27 cellular contexts compared by ENCODE assay signal in the genomic region with DNA sequence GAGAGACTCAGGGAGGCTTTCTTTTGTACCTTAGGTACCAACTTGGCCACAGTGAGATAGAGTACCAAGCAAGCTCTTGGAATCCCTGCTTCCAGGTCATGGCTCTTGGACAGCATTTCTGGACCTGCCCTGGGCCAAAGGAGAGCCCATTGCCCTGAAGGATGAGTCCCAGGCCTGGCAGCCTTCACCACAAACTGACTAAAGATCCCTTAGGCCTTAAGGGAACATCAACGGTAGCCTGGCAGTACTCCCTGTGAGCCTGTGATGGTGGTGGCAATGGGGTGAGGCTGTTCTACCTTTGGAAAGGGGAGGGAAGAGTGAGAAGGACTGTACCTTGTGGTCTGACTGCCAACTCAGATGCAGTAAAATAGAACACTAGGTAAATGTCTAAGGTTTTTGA.
"Had no signal": no experiment of that assay in that cellular context is flagged by ENCODE, and none has a peak within 500 bp of the region (broad histone marks: within the 10 kb centered on the region; RNA-seq: fewer than 3 reads in every experiment).

No MANE protein-coding gene starts in this region.

- DNase-seq: naive thymus-derived CD4-positive, alpha-beta T cell; natural killer cell; occipital lobe; ovary; posterior cingulate gyrus; psoas muscle; right cardiac atrium; right lobe of liver; sigmoid colon; small intestine; stimulated activated CD4-positive, alpha-beta T cell treated with anti-CD3 and anti-CD28 coated beads, Interleukin-15, amount 100 ng/mL, for 24 hours; stimulated activated CD4-positive, alpha-beta T cell treated with anti-CD3 and anti-CD28 coated beads, Interleukin-2, amount 100 ng/mL, for 24 hours; stimulated activated CD4-positive, alpha-beta T cell treated with anti-CD3 and anti-CD28 coated beads, Interleukin-2, amount 100 ng/mL, for 48 hours; stimulated activated CD4-positive, alpha-beta T cell treated with anti-CD3 and anti-CD28 coated beads, Interleukin-4, amount 100 ng/mL, for 4 hours; stimulated activated CD8-positive, alpha-beta memory T cell treated with anti-CD3 and anti-CD28 coated beads, Interleukin-4, amount 100 ng/mL, for 48 hours; stimulated activated naive CD4-positive, alpha-beta T cell; stimulated activated naive CD8-positive, alpha-beta T cell treated with anti-CD3 and anti-CD28 coated beads, Interleukin-15, amount 100 ng/mL, for 72 hours; stimulated activated naive CD8-positive, alpha-beta T cell treated with anti-CD3 and anti-CD28 coated beads, Interleukin-15, Interleukin-2, amounts not matched to agents 100 U/mL and 50 U/mL, for 24 hours; substantia nigra; testis; tibial artery; transverse colon; upper lobe of left lung had no signal

- H2AFZ ChIP-seq: neural progenitor cell, parathyroid adenoma had no signal

- H3K27me3 ChIP-seq: neural progenitor cell, ovary, right lobe of liver, sigmoid colon, suprapubic skin, testis, tibial artery, transverse colon, upper lobe of left lung had no signal

- H3K36me3 ChIP-seq: neural progenitor cell, ovary, right lobe of liver, sigmoid colon, suprapubic skin, tibial artery, transverse colon, upper lobe of left lung had no signal

- H3K9ac ChIP-seq: neural progenitor cell, parathyroid adenoma had no signal

- H3K9me3 ChIP-seq: ovary, psoas muscle, right lobe of liver, sigmoid colon, suprapubic skin, testis, tibial artery, transverse colon had no signal

- H3K4me3 ChIP-seq: neural progenitor cell, ovary, psoas muscle, right lobe of liver, sigmoid colon, suprapubic skin, testis, tibial artery, transverse colon, upper lobe of left lung had no signal

- H3K27ac ChIP-seq: neural progenitor cell, ovary, parathyroid adenoma, psoas muscle, right lobe of liver, sigmoid colon, suprapubic skin, testis, tibial artery, transverse colon, upper lobe of left lung had no signal

- H3K4me1 ChIP-seq: neural progenitor cell, parathyroid adenoma, psoas muscle, right lobe of liver, sigmoid colon, suprapubic skin, testis, tibial artery, transverse colon, upper lobe of left lung had no signal

- ATAC-seq: naive thymus-derived CD4-positive, alpha-beta T cell; natural killer cell; psoas muscle; right cardiac atrium; right lobe of liver; stimulated activated memory B cell treated with anti-CD40 and anti-IgM and Interleukin-4, amounts not matched to agents 10 μg/mL and 1 μg/mL and 100 μg/mL, for 72 hours; stimulated activated naive CD8-positive, alpha-beta T cell treated with anti-CD3 and anti-CD28 coated beads, Interleukin-15, amount 100 ng/mL, for 72 hours; stimulated activated naive CD8-positive, alpha-beta T cell treated with anti-CD3 and anti-CD28 coated beads, Interleukin-15, Interleukin-2, amounts not matched to agents 100 U/mL and 50 U/mL, for 24 hours had no signal

- H3K79me2 ChIP-seq: parathyroid adenoma had no signal

- H3K4me2 ChIP-seq: neural progenitor cell had no signal
